21 cellular contexts compared by ENCODE assay signal in the genomic region with DNA sequence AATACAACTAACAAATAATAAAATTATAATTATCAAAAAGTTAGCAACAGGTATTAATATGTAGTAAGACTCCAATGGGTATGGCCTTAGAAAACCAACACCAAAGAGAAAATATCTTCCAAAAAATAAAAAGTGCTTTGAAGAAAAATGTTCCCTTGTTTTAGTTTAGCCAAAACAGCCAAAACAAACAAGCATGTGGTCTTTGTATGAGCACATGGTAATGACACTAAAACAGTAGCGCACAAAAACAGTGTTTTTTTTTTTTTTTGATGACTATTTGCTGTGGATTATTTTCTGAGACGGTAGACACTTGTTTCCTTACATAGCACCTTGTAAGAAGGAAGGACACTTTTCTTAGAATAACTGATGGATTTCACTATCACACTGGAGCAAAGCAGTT.
DNase-seq lines count a peak whose midpoint lies in the region; ATAC-seq, FAIRE-seq and TF ChIP-seq lines count a peak whose summit lies in the region.
"Had no signal": no experiment of that assay in that cellular context is flagged by ENCODE, and none has a peak within 500 bp of the region (broad histone marks: within the 10 kb centered on the region; RNA-seq: fewer than 3 reads in every experiment).

No MANE protein-coding gene starts in this region.

- CTCF ChIA-PET in HepG2 (lab: Yijun Ruan, JAX; ENCODE audit: low intra/inter-chr PET ratio, low total read pairs) = no interaction called here

- no peak for TF ChIP-seq POLR2A in HepG2 (IDR thresholded peaks at IDR 0.05; ENCODE audit: insufficient read depth in 1 of 2, low read depth in 2 of 2, low read length in 2 of 2)
- TF ChIP-seq POLR2A in right lobe of liver (IDR thresholded peaks at IDR 0.05) = no peak

- peaks cover 0 to 9% of the 10 kb centered on the region in 2 experiments; a peak in 2 of 5 replicates for H3K27me3 ChIP-seq in HepG2 (ENCODE audit: control insufficient read depth in 1 of 2, insufficient read depth in 2 of 2, low read length in 2 of 2)
- no peaks in the 10 kb centered on the region for H3K27me3 ChIP-seq in right lobe of liver
- H3K27me3 ChIP-seq: BLaER1 had no signal

- intact Hi-C loops in HepG2 (cut with micrococcal nuclease; ENCODE audit: unreplicated experiment) = no loop called here
- intact Hi-C loops in right lobe of liver (cut with DNase I) = loop anchor here in 1 of 2 donors (10.0 kb wide), 1 partner anchor 127 kb away; no protein-coding TSS in a partner anchor
- intact Hi-C loops in Right ventricle myocardium inferior (cut with DNase I) = no loop called here

- FAIRE-seq in HepG2 (lab: Jason Lieb, UNC) (no peak), islet of Langerhans (lab: Jason Lieb, UNC) (peak; percentile 13)
- FAIRE-seq: G401.6, GM12891, GM18507 had no signal

- H3K4me2 ChIP-seq in HepG2 (ENCODE audit: low read depth, low read length) = no peak overlapping the region
- H3K4me2 ChIP-seq: BLaER1 had no signal

- in situ Hi-C loops in HepG2 (cut with HindIII; ENCODE audit: extremely low pct_ligation_motif_present, low pct_unique_long_range_greater_than_20kb) = no loop called here

- no peaks in the 10 kb centered on the region for H3K79me2 ChIP-seq in HepG2 (ENCODE audit: insufficient read depth, low read length)

- no TSS peak for BruUV-seq in HepG2 (replicated peaks; lab: Mats Ljungman, UMichigan)

- no peak for TF ChIP-seq RAD21 in HepG2 (CRISPR knock-in tag; IDR thresholded peaks at IDR 0.05)

- no peak for TF ChIP-seq CTCF in HepG2 (CRISPR knock-in tag; IDR thresholded peaks at IDR 0.05)
- no peak for TF ChIP-seq CTCF in right lobe of liver (IDR thresholded peaks at IDR 0.05)

- no peak overlapping the region for H2AFZ ChIP-seq in HepG2 (ENCODE audit: low read length)

- no peaks in the 10 kb centered on the region for H4K20me1 ChIP-seq in HepG2 (ENCODE audit: insufficient read depth, low read length)
- H4K20me1 ChIP-seq: BLaER1 had no signal

- H3K27ac ChIP-seq in HepG2 (ENCODE audit: extremely low read length, insufficient read depth, low read length) (no peak overlapping the region), right lobe of liver (no peak overlapping the region)
- H3K27ac ChIP-seq: 22Rv1, BLaER1 had no signal

- ATAC-seq in HepG2 (no peak), right lobe of liver (no peak), Right ventricle myocardium inferior (no peak), GM18502 (IDR thresholded peaks at IDR 0.05; ENCODE audit: poor library complexity, unreplicated experiment) (no peak)

- WGBS in HepG2 (ENCODE audit: low lambda C conversion rate) = 2% methylated on average over 2 of the region's 2 CpGs
- WGBS in right lobe of liver (ENCODE audit: insufficient coverage, low coverage, low lambda C conversion rate, missing lambda C conversion rate) = 44% methylated on average over 2 of the region's 2 CpGs

- no peak overlapping the region for H3K4me3 ChIP-seq in HepG2 (replicated peaks in 1 of 3; ENCODE audit: insufficient read depth in 1 of 3, low read depth in 2 of 3, low read length in 3 of 3)
- H3K4me3 ChIP-seq in right lobe of liver = no peak overlapping the region
- H3K4me3 ChIP-seq: BLaER1 had no signal

- H3K9me3 ChIP-seq in HepG2 (ENCODE audit: low read length) (no peaks in the 10 kb centered on the region), right lobe of liver (no peaks in the 10 kb centered on the region)
- H3K9me3 ChIP-seq: BE2C, Caco-2 had no signal

- DNase-seq in DMS79 treated with DMSO at 0.1 percent for 48 hours (lab: John Stamatoyannopoulos, UW) (peak; percentile 76), DMS79 (lab: John Stamatoyannopoulos, UW) (no peak), HepG2 (ENCODE audit: low spot score) (no peak), right lobe of liver (no peak), Right ventricle myocardium inferior (ENCODE audit: missing footprints) (no peak)
- DNase-seq: ACHN; BE2C; C1 segment of cervical spinal cord; Caco-2; Calu3; CD4-positive, alpha-beta memory T cell; CD4-positive, CD25-positive, alpha-beta regulatory T cell; CD8-positive, alpha-beta memory T cell; GF-D8 had no signal

- no peak for TF ChIP-seq EP300 in HepG2 (IDR thresholded peaks at IDR 0.05; ENCODE audit: low read depth in 2 of 2, low read length in 2 of 2)
- no peak for TF ChIP-seq EP300 in HepG2 (CRISPR knock-in tag; IDR thresholded peaks at IDR 0.05; ENCODE audit: borderline replicate concordance)

- POLR2A ChIA-PET in HepG2 (lab: Yijun Ruan, JAX) = no interaction called here

- H3K36me3 ChIP-seq in HepG2 (replicated peaks in 1 of 2; ENCODE audit: control insufficient read depth in 1 of 2, insufficient read depth in 2 of 2, low read length in 2 of 2) (no peaks in the 10 kb centered on the region), right lobe of liver (no peaks in the 10 kb centered on the region)
- H3K36me3 ChIP-seq: BE2C, BLaER1 had no signal

- no peak overlapping the region for H3K9ac ChIP-seq in HepG2 (ENCODE audit: insufficient read depth, low read depth, low read length)
- H3K9ac ChIP-seq: BLaER1 had no signal

- H3K4me1 ChIP-seq in HepG2 (ENCODE audit: insufficient read depth, low read length) (no peaks in the 10 kb centered on the region), right lobe of liver (peaks cover 0 to 7% (median 0%) of the 10 kb centered on the region in 4 donors)
- H3K4me1 ChIP-seq: BE2C, BLaER1, Caco-2 had no signal

TF ChIP-seq in HepG2, 621 proteins besides CTCF, POLR2A, EP300 and RAD21:
- TF ChIP-seq NFE2 (CRISPR knock-in tag; IDR thresholded peaks at IDR 0.05) = no peak
- TF ChIP-seq, protein P1, sequence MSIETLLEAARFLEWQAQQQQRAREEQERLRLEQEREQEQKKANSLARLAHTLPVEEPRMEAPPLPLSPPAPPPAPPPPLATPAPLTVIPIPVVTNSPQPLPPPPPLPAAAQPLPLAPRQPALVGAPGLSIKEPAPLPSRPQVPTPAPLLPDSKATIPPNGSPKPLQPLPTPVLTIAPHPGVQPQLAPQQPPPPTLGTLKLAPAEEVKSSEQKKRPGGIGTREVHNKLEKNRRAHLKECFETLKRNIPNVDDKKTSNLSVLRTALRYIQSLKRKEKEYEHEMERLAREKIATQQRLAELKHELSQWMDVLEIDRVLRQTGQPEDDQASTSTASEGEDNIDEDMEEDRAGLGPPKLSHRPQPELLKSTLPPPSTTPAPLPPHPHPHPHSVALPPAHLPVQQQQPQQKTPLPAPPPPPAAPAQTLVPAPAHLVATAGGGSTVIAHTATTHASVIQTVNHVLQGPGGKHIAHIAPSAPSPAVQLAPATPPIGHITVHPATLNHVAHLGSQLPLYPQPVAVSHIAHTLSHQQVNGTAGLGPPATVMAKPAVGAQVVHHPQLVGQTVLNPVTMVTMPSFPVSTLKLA (IDR thresholded peaks at IDR 0.05) = peak; percentile 95
